8 cellular contexts compared by ENCODE assay signal in genomic region chr19:33430674-33431277, GRCh38. TPM values are rescaled to one million over a fixed set of nuclear protein-coding genes. Genes with fewer than 3 reads are reported as not detected.
DNase-seq lines count a peak whose midpoint lies in the region; ATAC-seq and TF ChIP-seq lines count a peak whose summit lies in the region.

No MANE protein-coding gene starts in this region.

- no peak for ATAC-seq in HG03045 (IDR thresholded peaks at IDR 0.05; ENCODE audit: unreplicated experiment)

- H3K4me1 Mint-ChIP-seq in activated T-cell treated with anti-CD3 and anti-CD28 coated beads, Interleukin-2, amount 50 U/mL, for 24 hours (ENCODE audit: low read depth): peaks cover 12% of the 10 kb centered on the region

- 32 to 83% methylated on average over 4 to 11 of the region's 13 CpGs for WGBS in esophagus squamous epithelium, 2 donors

- peak overlapping the region; percentile 26 for H3K27ac Mint-ChIP-seq in activated T-cell treated with anti-CD3 and anti-CD28 coated beads, Interleukin-2, amount 50 U/mL, for 24 hours

- DNase-seq in DMS79 treated with DMSO at 0.1 percent for 48 hours (lab: John Stamatoyannopoulos, UW): peak; percentile 67
- peak; percentile 82 for DNase-seq in OCI-M1 (lab: John Stamatoyannopoulos, UW)
- peak; percentile 77 for DNase-seq in activated T-cell treated with anti-CD3 and anti-CD28 coated beads, Interleukin-2, amount 50 U/mL, for 24 hours
- DNase-seq in esophagus squamous epithelium (lab: John Stamatoyannopoulos, UW): no peak
- peak in 43 of 49 donors; percentile 12 to 83 (median 62) for DNase-seq in substantia nigra (lab: John Stamatoyannopoulos, UW)

- TF ChIP-seq EP300 in Ishikawa (IDR thresholded peaks at IDR 0.05; ENCODE audit: borderline replicate concordance) (no peak), neural cell (conservative IDR thresholded peaks at IDR 0.05; ENCODE audit: poor library complexity, severe bottlenecking) (no peak)

- H3K9me3 Mint-ChIP-seq in activated T-cell treated with anti-CD3 and anti-CD28 coated beads, Interleukin-2, amount 50 U/mL, for 24 hours: no peaks in the 10 kb centered on the region

- H3K4me3 ChIP-seq in esophagus squamous epithelium: no peak overlapping the region
- no peak overlapping the region for H3K4me3 ChIP-seq in neural cell (ENCODE audit: low read length)

- H3K9me3 ChIP-seq in esophagus squamous epithelium (no peaks in the 10 kb centered on the region), neural cell (ENCODE audit: low read length) (no peaks in the 10 kb centered on the region)

- TF ChIP-seq CTCF in esophagus squamous epithelium (IDR thresholded peaks at IDR 0.05) (peak; percentile 43 to 83 (median 74)), neural cell (IDR thresholded peaks at IDR 0.05; ENCODE audit: poor library complexity, severe bottlenecking) (peak; percentile 91)

- no peak for TF ChIP-seq POLR2A in esophagus squamous epithelium (IDR thresholded peaks at IDR 0.05)

- H3K27me3 ChIP-seq in esophagus squamous epithelium (no peaks in the 10 kb centered on the region), neural cell (ENCODE audit: insufficient read depth, low read depth, low read length) (no peaks in the 10 kb centered on the region)

- H3K27ac ChIP-seq in esophagus squamous epithelium: no peak overlapping the region
- H3K27ac ChIP-seq in neural cell (ENCODE audit: low read length): no peak overlapping the region
- H3K27ac ChIP-seq in substantia nigra (ENCODE audit: low read depth, low read length, poor library complexity, severe bottlenecking): peak overlapping the region; percentile 53

- TF ChIP-seq RAD21 in Ishikawa (IDR thresholded peaks at IDR 0.05; ENCODE audit: low read depth) (peak; percentile 79), neural cell (conservative IDR thresholded peaks at IDR 0.05) (peak; percentile 96)

- no peaks in the 10 kb centered on the region for H4K20me1 ChIP-seq in neural cell (ENCODE audit: insufficient read depth)

- no peak overlapping the region for H3K9ac ChIP-seq in neural cell (ENCODE audit: low read length)

- H3K36me3 ChIP-seq in esophagus squamous epithelium: no peaks in the 10 kb centered on the region
- no peaks in the 10 kb centered on the region for H3K36me3 ChIP-seq in neural cell (ENCODE audit: insufficient read depth, low read length)

- no peaks in the 10 kb centered on the region for H3K27me3 Mint-ChIP-seq in activated T-cell treated with anti-CD3 and anti-CD28 coated beads, Interleukin-2, amount 50 U/mL, for 24 hours

- no peaks in the 10 kb centered on the region for H3K36me3 Mint-ChIP-seq in activated T-cell treated with anti-CD3 and anti-CD28 coated beads, Interleukin-2, amount 50 U/mL, for 24 hours (ENCODE audit: low read depth)

- no peak overlapping the region for H2AFZ ChIP-seq in neural cell (ENCODE audit: low read depth, low read length)

- H3F3A ChIP-seq in neural cell (ENCODE audit: insufficient read depth, low read length, poor library complexity, severe bottlenecking): no peaks in the 10 kb centered on the region

- H3K9me2 ChIP-seq in neural cell (ENCODE audit: insufficient read depth, low read length): no peaks in the 10 kb centered on the region

- no peak overlapping the region for H3K4me2 ChIP-seq in neural cell (ENCODE audit: low read length)

- intact Hi-C loops in esophagus squamous epithelium (cut with DNase I): loop anchor here (5.0 kb wide), 1 partner anchor 342 kb away; no protein-coding TSS in a partner anchor

- H3K79me2 ChIP-seq in neural cell (replicated peaks; ENCODE audit: insufficient read depth, low read length): no peaks in the 10 kb centered on the region

- peaks cover 0 to 20% (median 0%) of the 10 kb centered on the region in 3 donors for H3K4me1 ChIP-seq in esophagus squamous epithelium

- peak overlapping the region; percentile 49 for H3K4me3 Mint-ChIP-seq in activated T-cell treated with anti-CD3 and anti-CD28 coated beads, Interleukin-2, amount 50 U/mL, for 24 hours

TF ChIP-seq in Ishikawa, 13 proteins besides CTCF, POLR2A, EP300 and RAD21 (continues in another document):
- TF ChIP-seq NFIC (IDR thresholded peaks at IDR 0.05) (no peak), YY1 (IDR thresholded peaks at IDR 0.05; ENCODE audit: low read depth) (no peak), FOXM1 (IDR thresholded peaks at IDR 0.05; ENCODE audit: borderline replicate concordance, low read depth) (no peak), USF1 (IDR thresholded peaks at IDR 0.05) (no peak), TCF12 (IDR thresholded peaks at IDR 0.05; ENCODE audit: low read depth) (no peak), ZBTB7A (IDR thresholded peaks at IDR 0.05; ENCODE audit: low read depth) (no peak), MAX (IDR thresholded peaks at IDR 0.05) (no peak)

TF ChIP-seq in neural cell, 6 proteins besides CTCF, POLR2A, EP300 and RAD21:
- TF ChIP-seq MXI1 (conservative IDR thresholded peaks at IDR 0.05; ENCODE audit: poor library complexity, severe bottlenecking): no peak
- peak; percentile 99 for TF ChIP-seq SMC3 (conservative IDR thresholded peaks at IDR 0.05; ENCODE audit: poor library complexity)

RNA-seq across cellular contexts. Expression of gene CEBPG, which starts 57.3 kb away (rescaled TPM):
- total RNA-seq in esophagus squamous epithelium: 10 to 100 TPM; 18.5 to 31.6 (median 26.8) TPM
- polyA plus RNA-seq in neural cell: 64.6 and 67.5 TPM in 2 replicates
- polyA minus RNA-seq in neural cell: 88.1 and 96.4 TPM in 2 replicates
